ENCODE assay signal across 16 cellular contexts in the genomic region with DNA sequence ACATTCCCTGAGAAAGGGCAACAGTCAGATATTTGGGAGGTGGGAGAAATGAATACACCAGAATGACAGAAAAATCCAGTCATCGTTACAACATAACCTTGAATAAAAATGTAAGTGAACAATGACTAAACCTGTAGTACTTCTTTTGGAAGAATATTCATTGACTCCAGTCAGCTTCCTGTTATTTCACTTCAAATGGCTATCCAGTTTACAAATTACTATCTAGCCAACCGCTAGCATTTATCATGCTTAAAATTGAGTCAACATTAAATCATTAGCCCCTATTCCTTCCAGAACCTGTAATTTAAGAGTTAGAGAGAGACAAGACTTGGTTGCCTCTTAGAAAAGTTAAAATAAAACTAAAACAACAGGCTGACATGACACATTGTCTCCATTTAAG. TPM values are rescaled to one million over a fixed set of nuclear protein-coding genes. Genes with fewer than 3 reads are reported as not detected.
A peak's percentile ranks its signal among the peaks of the same experiment; 100 is the strongest.
DNase-seq lines count a peak whose midpoint lies in the region; ATAC-seq and TF ChIP-seq lines count a peak whose summit lies in the region.
"Had no signal": no experiment of that assay in that cellular context is flagged by ENCODE, and none has a peak within 500 bp of the region (broad histone marks: within the 10 kb centered on the region; RNA-seq: fewer than 3 reads in every experiment).

No MANE protein-coding gene starts in this region.

- intact Hi-C loops in body of pancreas (cut with DNase I): no loop called here

- WGBS in body of pancreas, 2 donors: 18 to 20% methylated on average over 2 of the region's 2 CpGs
- 41 to 85% methylated on average over 2 of the region's 2 CpGs for WGBS in gastroesophageal sphincter (ENCODE audit: low coverage in 1 of 2), 2 donors

- no peaks in the 10 kb centered on the region for H3K9me3 ChIP-seq in body of pancreas
- H3K9me3 ChIP-seq in gastroesophageal sphincter: no peaks in the 10 kb centered on the region
- H3K9me3 ChIP-seq: neutrophil, spleen had no signal

- no peak for TF ChIP-seq EP300 in gastroesophageal sphincter (IDR thresholded peaks at IDR 0.05)

- H3K4me1 ChIP-seq in body of pancreas: peaks cover 71% of the 10 kb centered on the region
- peaks cover 3 to 95% (median 24%) of the 10 kb centered on the region in 3 donors for H3K4me1 ChIP-seq in gastroesophageal sphincter

- H3K36me3 ChIP-seq in body of pancreas (replicated peaks in 1 of 2; ENCODE audit: insufficient read depth in 1 of 2, low read depth in 2 of 2) (no peaks in the 10 kb centered on the region), gastroesophageal sphincter (peaks cover 0 to 3% of the 10 kb centered on the region in 2 donors)
- H3K36me3 ChIP-seq: neutrophil had no signal

- no peak for ATAC-seq in body of pancreas
- no peak for ATAC-seq in gastroesophageal sphincter
- ATAC-seq in HG03520 (IDR thresholded peaks at IDR 0.05; ENCODE audit: unreplicated experiment): no peak
- ATAC-seq: stimulated activated naive CD8-positive, alpha-beta T cell treated with anti-CD3 and anti-CD28 coated beads, Interleukin-15, Interleukin-2, amounts not matched to agents 100 U/mL and 50 U/mL, for 24 hours had no signal

- no peak for TF ChIP-seq POLR2A in body of pancreas (IDR thresholded peaks at IDR 0.05)
- TF ChIP-seq POLR2A in gastroesophageal sphincter (IDR thresholded peaks at IDR 0.05): no peak

- no peaks in the 10 kb centered on the region for H3K27me3 ChIP-seq in body of pancreas
- H3K27me3 ChIP-seq in gastroesophageal sphincter: no peaks in the 10 kb centered on the region
- H3K27me3 ChIP-seq: neutrophil, spleen had no signal

- DNase-seq in A172 (ENCODE audit: low spot score) (peak; percentile 29), HCEC 1CT (peak; percentile 87), body of pancreas (no peak), kidney glomerular epithelial cell (lab: John Stamatoyannopoulos, UW) (peak; percentile 19), inferior parietal cortex (ENCODE audit: extremely low spot score) (no peak), activated T-cell treated with anti-CD3 and anti-CD28 coated beads for 4 hours (no peak)
- DNase-seq: activated CD4-positive, alpha-beta T cell treated with anti-CD3 and anti-CD28 coated beads, Interleukin-2, amount 10 ng/mL, durations not matched to agents 24 days and 14 days; COR-L47; mesendoderm; NCI-H1105 treated with DMSO at 0.1 percent for 48 hours; spleen; stimulated activated naive CD8-positive, alpha-beta T cell treated with anti-CD3 and anti-CD28 coated beads, Interleukin-15, Interleukin-2, amounts not matched to agents 100 U/mL and 50 U/mL, for 24 hours had no signal

- H3K27ac ChIP-seq in body of pancreas (peak overlapping the region; percentile 40 to 79 (median 76)), gastroesophageal sphincter (peak overlapping the region in 2 of 4 donors; percentile 71 to 76)
- H3K27ac ChIP-seq: neutrophil, spleen had no signal

- H3K4me3 ChIP-seq in body of pancreas (no peak overlapping the region), gastroesophageal sphincter (no peak overlapping the region)
- H3K4me3 ChIP-seq: spleen had no signal

- no peak for TF ChIP-seq CTCF in body of pancreas (IDR thresholded peaks at IDR 0.05)
- no peak for TF ChIP-seq CTCF in gastroesophageal sphincter (IDR thresholded peaks at IDR 0.05)

RNA-seq across cellular contexts. Expression of gene WLS, which starts 33.6 kb away (rescaled TPM):
- 32.3 and 49.4 TPM in 2 replicates for total RNA-seq in A172 (2014; rRNA removed; shearing (Covaris generic))
- total RNA-seq in body of pancreas (10 to 100 TPM; 39.6 to 73.4 TPM), gastroesophageal sphincter (100 to 1,000 TPM; 120 to 280 (median 263) TPM)
- total RNA-seq: activated CD4-positive, alpha-beta T cell treated with anti-CD3 and anti-CD28 coated beads, Interleukin-2, amount 10 ng/mL, durations not matched to agents 24 days and 14 days; T-helper 2 cell treated with Interferon-gamma antibody and Interleukin-4, amounts not matched to agents 100 ng/mL and 5 ng/mL, for 36 hours had no signal

Comparison
In these comparisons a context has a peak if more than half of its experiments do, and no peak if none do; other contexts are left out.
1. DNase-seq: peak in A172 (single experiment), HCEC 1CT (single experiment) and kidney glomerular epithelial cell (single experiment); none in body of pancreas (0 of 4), inferior parietal cortex (single experiment) and activated T-cell treated with anti-CD3 and anti-CD28 coated beads for 4 hours (single experiment).